Comparison of ENCODE assay signal across 25 cellular contexts in genomic region chr3:44721231-44722102, GRCh38. TPM values are rescaled to one million over a fixed set of nuclear protein-coding genes. Genes with fewer than 3 reads are reported as not detected.
DNase-seq lines count a peak whose midpoint lies in the region; ATAC-seq and TF ChIP-seq lines count a peak whose summit lies in the region.
"Had no signal": no experiment of that assay in that cellular context is flagged by ENCODE, and none has a peak within 500 bp of the region (broad histone marks: within the 10 kb centered on the region; RNA-seq: fewer than 3 reads in every experiment).

No MANE protein-coding gene starts in this region.

- H3K27me3 ChIP-seq in subcutaneous abdominal adipose tissue (ENCODE audit: control insufficient read depth in 5 of 5, insufficient read depth in 4 of 5, low read length in 5 of 5) (peaks cover 0 to 5% (median 0%) of the 10 kb centered on the region in 5 donors), smooth muscle cell (ENCODE audit: low read depth) (no peaks in the 10 kb centered on the region)
- H3K27me3 ChIP-seq: BLaER1, ovary, sigmoid colon had no signal

- no peak overlapping the region for H3K4me2 ChIP-seq in smooth muscle cell
- H3K4me2 ChIP-seq: BLaER1 had no signal

- H3K27ac ChIP-seq in subcutaneous abdominal adipose tissue (ENCODE audit: low read depth, low read length) (no peak overlapping the region), smooth muscle cell (ENCODE audit: low read depth) (no peak overlapping the region), caudate nucleus (ENCODE audit: low read depth, low read length) (no peak overlapping the region)
- H3K27ac ChIP-seq: BLaER1, ovary, sigmoid colon had no signal

- H3K36me3 ChIP-seq in subcutaneous abdominal adipose tissue (ENCODE audit: control insufficient read depth in 5 of 5, insufficient read depth in 5 of 5, low read length in 5 of 5), result peaks cover 22 to 53% (median 39%) of the 10 kb centered on the region in 5 donors
- peaks cover 13% of the 10 kb centered on the region for H3K36me3 ChIP-seq in smooth muscle cell (ENCODE audit: low read depth)
- H3K36me3 ChIP-seq: BLaER1 had no signal

- H4K20me1 ChIP-seq in smooth muscle cell (ENCODE audit: low read depth), result no peaks in the 10 kb centered on the region
- H4K20me1 ChIP-seq: BLaER1 had no signal

- no peak for ATAC-seq in activated naive CD4-positive, alpha-beta T cell treated with anti-CD3 and anti-CD28 coated beads, Interleukin-2, amount 50 U/mL, for 72 hours
- ATAC-seq: activated naive CD8-positive, alpha-beta T cell treated with anti-CD3 and anti-CD28 coated beads, Interleukin-2, amount 50 U/mL, for 24 hours; natural killer cell; stimulated activated naive CD8-positive, alpha-beta T cell treated with anti-CD3 and anti-CD28 coated beads, Interleukin-15, Interleukin-2, amounts not matched to agents 100 U/mL and 50 U/mL, for 24 hours; T-cell had no signal

- WGBS in smooth muscle cell (ENCODE audit: low lambda C conversion rate), result 93% methylated on average over 10 of the region's 10 CpGs

- TF ChIP-seq CTCF in astrocyte of the spinal cord (IDR thresholded peaks at IDR 0.05; ENCODE audit: low read depth, low read length) (no peak), smooth muscle cell (IDR thresholded peaks at IDR 0.05; ENCODE audit: borderline replicate concordance, insufficient read depth, poor library complexity, severe bottlenecking) (no peak)

- H3K79me2 ChIP-seq in smooth muscle cell (ENCODE audit: low read depth), result no peaks in the 10 kb centered on the region

- peaks cover 56 to 63% of the 10 kb centered on the region in 2 donors for H3K9me3 Mint-ChIP-seq in activated naive CD4-positive, alpha-beta T cell treated with anti-CD3 and anti-CD28 coated beads, Interleukin-2, amount 50 U/mL, for 72 hours

- H3K9ac ChIP-seq in subcutaneous abdominal adipose tissue (ENCODE audit: low read length in 5 of 5) (peak overlapping the region in 1 of 5 donors; percentile 84), smooth muscle cell (ENCODE audit: low read depth) (no peak overlapping the region)
- H3K9ac ChIP-seq: BLaER1 had no signal

- H3K4me3 ChIP-seq in astrocyte of the spinal cord (ENCODE audit: low read depth, low read length), result no peak overlapping the region
- peak overlapping the region; percentile 30 to 59 (median 47) for H3K4me3 ChIP-seq in subcutaneous abdominal adipose tissue (ENCODE audit: low read depth in 1 of 5, low read length in 5 of 5)
- no peak overlapping the region for H3K4me3 ChIP-seq in smooth muscle cell
- H3K4me3 ChIP-seq: BLaER1, ovary, sigmoid colon had no signal

- no peak overlapping the region for H2AFZ ChIP-seq in smooth muscle cell (ENCODE audit: low read depth)

- peaks cover 73 to 82% of the 10 kb centered on the region in 2 donors for H3K36me3 Mint-ChIP-seq in activated naive CD4-positive, alpha-beta T cell treated with anti-CD3 and anti-CD28 coated beads, Interleukin-2, amount 50 U/mL, for 72 hours
- H3K36me3 Mint-ChIP-seq: type B pancreatic cell had no signal

- H3K4me1 ChIP-seq in subcutaneous abdominal adipose tissue (ENCODE audit: control insufficient read depth in 5 of 5, insufficient read depth in 5 of 5, low read length in 5 of 5) (peaks cover 0 to 5% (median 0%) of the 10 kb centered on the region in 5 donors), smooth muscle cell (ENCODE audit: low read depth) (no peaks in the 10 kb centered on the region)
- H3K4me1 ChIP-seq: BLaER1, sigmoid colon had no signal

- in situ Hi-C loops in astrocyte of the spinal cord (cut with HindIII; ENCODE audit: low sequenced_read_pairs), result no loop called here

- H3K27ac Mint-ChIP-seq in activated naive CD4-positive, alpha-beta T cell treated with anti-CD3 and anti-CD28 coated beads, Interleukin-2, amount 50 U/mL, for 72 hours, result no peak overlapping the region
- H3K27ac Mint-ChIP-seq: activated naive CD8-positive, alpha-beta T cell treated with anti-CD3 and anti-CD28 coated beads, Interleukin-2, amount 50 U/mL, for 24 hours; activated T-helper 2 cell treated with anti-CD3 and anti-CD28 coated beads, Interferon-gamma antibody, Interleukin-2, Interleukin-4, amounts not matched to agents 10 μg/mL and 5 μg/mL and 100 μg/mL, durations not matched to agents 14 hours and 24 hours and 36 hours; natural killer cell; T-cell; type B pancreatic cell had no signal

- H3F3A ChIP-seq in smooth muscle cell (ENCODE audit: low read depth), result peaks cover 5% of the 10 kb centered on the region

- DNase-seq in DMS53 (lab: John Stamatoyannopoulos, UW) (peak; percentile 4), DMS53 treated with DMSO at 0.1 percent for 48 hours (lab: John Stamatoyannopoulos, UW; ENCODE audit: unreplicated experiment) (no peak), astrocyte of the spinal cord (ENCODE audit: low read depth, low spot score) (peak; percentile 15), fibroblast of peridontal ligament (ENCODE audit: extremely low read depth) (peak; percentile 6), smooth muscle cell (lab: John Stamatoyannopoulos, UW; ENCODE audit: unreplicated experiment) (no peak), caudate nucleus (lab: John Stamatoyannopoulos, UW) (no peak)
- DNase-seq in activated naive CD4-positive, alpha-beta T cell treated with anti-CD3 and anti-CD28 coated beads, Interleukin-2, amount 50 U/mL, for 72 hours (ENCODE audit: low spot score in 2 of 2), result no peak
- DNase-seq: 8988T; activated CD4-positive, alpha-beta T cell treated with anti-CD3 and anti-CD28 coated beads for 48 hours; activated naive CD8-positive, alpha-beta T cell treated with anti-CD3 and anti-CD28 coated beads, Interleukin-2, amount 50 U/mL, for 24 hours; central memory CD4-positive, alpha-beta T cell; effector CD4-positive, alpha-beta T cell; natural killer cell; NCI-H2081; NCI-H524; ovary; SHP77 treated with DMSO at 0.1 percent for 48 hours; sigmoid colon; stimulated activated CD4-positive, alpha-beta T cell treated with anti-CD3 and anti-CD28 coated beads, Interleukin-2, amount 100 ng/mL, for 24 hours; stimulated activated naive CD8-positive, alpha-beta T cell treated with anti-CD3 and anti-CD28 coated beads, Interleukin-15, Interleukin-2, amounts not matched to agents 100 U/mL and 50 U/mL, for 24 hours; T-cell had no signal

- H3K9me3 ChIP-seq in subcutaneous abdominal adipose tissue (ENCODE audit: control insufficient read depth in 5 of 5, low read length in 5 of 5) (peaks cover 70 to 99% (median 88%) of the 10 kb centered on the region in 5 donors), smooth muscle cell (replicated peaks; ENCODE audit: low read depth) (peaks cover 55% of the 10 kb centered on the region)

RNA-seq across cellular contexts. Expression of gene ZNF501, which starts 8.0 kb away (rescaled TPM):
- 2.8 and 2.9 TPM in 2 replicates for total RNA-seq in smooth muscle cell
- 1.5 and 2.7 TPM in 2 replicates for polyA plus RNA-seq in smooth muscle cell
- 1 to 10 TPM in 1 of 2 donors, under 1 TPM in 1; 0.64 to 1.4 TPM for total RNA-seq in activated naive CD4-positive, alpha-beta T cell treated with anti-CD3 and anti-CD28 coated beads, Interleukin-2, amount 50 U/mL, for 72 hours

RNA-seq across cellular contexts. Expression of gene ZNF502, which starts 9.0 kb away (rescaled TPM):
- 2.0 and 2.1 TPM in 2 replicates for total RNA-seq in smooth muscle cell
- polyA plus RNA-seq in smooth muscle cell, result 0.47 and 0.72 TPM in 2 replicates
- total RNA-seq in activated naive CD4-positive, alpha-beta T cell treated with anti-CD3 and anti-CD28 coated beads, Interleukin-2, amount 50 U/mL, for 72 hours, result 1 to 10 TPM; 1.1 to 1.5 TPM

RNA-seq across cellular contexts. Expression of gene KIAA1143, which starts 40.0 kb away (rescaled TPM):
- 24.5 and 27.0 TPM in 2 replicates for total RNA-seq in smooth muscle cell
- polyA plus RNA-seq in smooth muscle cell, result 12.1 and 12.2 TPM in 2 replicates
- total RNA-seq in activated naive CD4-positive, alpha-beta T cell treated with anti-CD3 and anti-CD28 coated beads, Interleukin-2, amount 50 U/mL, for 72 hours, result 10 to 100 TPM; 20.2 to 31.3 TPM

RNA-seq across cellular contexts. Expression of gene KIF15, which starts 40.1 kb away (rescaled TPM):
- total RNA-seq in smooth muscle cell, result 5.7 and 6.2 TPM in 2 replicates
- polyA plus RNA-seq in smooth muscle cell, result 1.8 and 2.8 TPM in 2 replicates
- 10 to 100 TPM; 37.8 to 39.5 TPM for total RNA-seq in activated naive CD4-positive, alpha-beta T cell treated with anti-CD3 and anti-CD28 coated beads, Interleukin-2, amount 50 U/mL, for 72 hours

Comparison
In these comparisons a context has a peak if more than half of its experiments do, and no peak if none do; other contexts are left out.
1. DNase-seq: peak in DMS53 (single experiment), astrocyte of the spinal cord (single experiment) and fibroblast of peridontal ligament (single experiment); none in DMS53 treated with DMSO at 0.1 percent for 48 hours (single experiment), smooth muscle cell (single experiment), caudate nucleus (0 of 61) and activated naive CD4-positive, alpha-beta T cell treated with anti-CD3 and anti-CD28 coated beads, Interleukin-2, amount 50 U/mL, for 72 hours (0 of 2).
2. H3K4me3 ChIP-seq: peak in subcutaneous abdominal adipose tissue (5 of 5); none in astrocyte of the spinal cord (single experiment) and smooth muscle cell (single experiment).